In genomic region chr10:72625608-72626443, GRCh38 we compare ENCODE assay signal across 1 cellular context.
TF ChIP-seq lines count a peak whose summit lies in the region.

MICU1 (minus strand) TSS chr10:72626079; CDS start chr10:72566793, 59,286 bp downstream.

TF ChIP-seq in HepG2, 621 proteins besides CTCF, POLR2A, EP300 and RAD21 (continued from another document and continues in another):
- TF ChIP-seq PAXIP1 (CRISPR knock-in tag; conservative IDR thresholded peaks at IDR 0.05) (no peak), MEIS1 (CRISPR knock-in tag; IDR thresholded peaks at IDR 0.05; ENCODE audit: borderline replicate concordance) (no peak), ZNF280B (CRISPR knock-in tag; IDR thresholded peaks at IDR 0.05; ENCODE audit: borderline replicate concordance) (peak; percentile 85; the same call in 1 of the 2 replicates), ZNF891 (CRISPR knock-in tag; IDR thresholded peaks at IDR 0.05) (peak; percentile 55; the same call in 1 of the 2 replicates), ZFP91 (CRISPR knock-in tag; IDR thresholded peaks at IDR 0.05; ENCODE audit: borderline replicate concordance) (peak; percentile 53; the same call in 1 of the 2 replicates), POGZ (CRISPR knock-in tag; IDR thresholded peaks at IDR 0.05) (peak; percentile 93), MAF1 (CRISPR knock-in tag; IDR thresholded peaks at IDR 0.05; ENCODE audit: borderline replicate concordance) (0 out of 2 replicates have a peak, but pooled peaks have one; percentile 33), SPEN (CRISPR knock-in tag; IDR thresholded peaks at IDR 0.05; ENCODE audit: low read depth) (peak; percentile 59; the same call in 1 of the 2 replicates), NRL (CRISPR knock-in tag; IDR thresholded peaks at IDR 0.05; ENCODE audit: borderline replicate concordance) (peak; percentile 76; the same call in 1 of the 2 replicates), NR2F2 (IDR thresholded peaks at IDR 0.05; ENCODE audit: borderline replicate concordance, low read depth) (0 out of 2 replicates have a peak, but pooled peaks have one; percentile 23), PTBP1 (IDR thresholded peaks at IDR 0.05; ENCODE audit: low read depth, low read length, poor library complexity, severe bottlenecking) (no peak), ZBTB20 (CRISPR knock-in tag; IDR thresholded peaks at IDR 0.05; ENCODE audit: borderline replicate concordance, low read depth) (peak; percentile 56; the same call in 1 of the 2 replicates), DBP (CRISPR knock-in tag; IDR thresholded peaks at IDR 0.05; ENCODE audit: not compliant biosample characterization) (peak; percentile 49), ARID4A (CRISPR knock-in tag; IDR thresholded peaks at IDR 0.05; ENCODE audit: borderline replicate concordance) (peak; percentile 93), ZNF552 (CRISPR knock-in tag; IDR thresholded peaks at IDR 0.05; ENCODE audit: borderline replicate concordance) (no peak), ZNF691 (CRISPR knock-in tag; IDR thresholded peaks at IDR 0.05; ENCODE audit: borderline replicate concordance, low read depth) (peak; percentile 43; the same call in 1 of the 2 replicates), MXD3 (CRISPR knock-in tag; IDR thresholded peaks at IDR 0.05) (peak; percentile 65; the same call in 1 of the 2 replicates), POGK (CRISPR knock-in tag; conservative IDR thresholded peaks at IDR 0.05) (peak; percentile 40; the same call in 1 of the 2 replicates), UBTF (CRISPR knock-in tag; IDR thresholded peaks at IDR 0.05) (peak; percentile 72), PAX8 (CRISPR knock-in tag; IDR thresholded peaks at IDR 0.05; ENCODE audit: borderline replicate concordance) (no peak), ZNF841 (CRISPR knock-in tag; IDR thresholded peaks at IDR 0.05; ENCODE audit: borderline replicate concordance) (no peak), ZSCAN29 (CRISPR knock-in tag; conservative IDR thresholded peaks at IDR 0.05) (no peak), FOXA3 (CRISPR knock-in tag; IDR thresholded peaks at IDR 0.05) (peak; percentile 36), SETDB1 (CRISPR knock-in tag; IDR thresholded peaks at IDR 0.05; ENCODE audit: borderline replicate concordance) (no peak), IKZF4 (CRISPR knock-in tag; IDR thresholded peaks at IDR 0.05; ENCODE audit: borderline replicate concordance, low read depth, not compliant biosample characterization) (no peak), ZNF512B (CRISPR knock-in tag; IDR thresholded peaks at IDR 0.05; ENCODE audit: borderline replicate concordance) (0 out of 2 replicates have a peak, but pooled peaks have one; percentile 77), AKAP8 (CRISPR knock-in tag; IDR thresholded peaks at IDR 0.05) (0 out of 2 replicates have a peak, but pooled peaks have one; percentile 30), NFYB (CRISPR knock-in tag; IDR thresholded peaks at IDR 0.05) (no peak), BRCA1 (CRISPR knock-in tag; IDR thresholded peaks at IDR 0.05) (peak; percentile 83; the same call in 1 of the 2 replicates), TOPORS (CRISPR knock-in tag; IDR thresholded peaks at IDR 0.05) (no peak), YY1 (IDR thresholded peaks at IDR 0.05; ENCODE audit: insufficient read depth, insufficient replicate concordance, low read depth, low read length) (peak; percentile 76)
